ENCODE assay signal across 34 cellular contexts in the genomic region with DNA sequence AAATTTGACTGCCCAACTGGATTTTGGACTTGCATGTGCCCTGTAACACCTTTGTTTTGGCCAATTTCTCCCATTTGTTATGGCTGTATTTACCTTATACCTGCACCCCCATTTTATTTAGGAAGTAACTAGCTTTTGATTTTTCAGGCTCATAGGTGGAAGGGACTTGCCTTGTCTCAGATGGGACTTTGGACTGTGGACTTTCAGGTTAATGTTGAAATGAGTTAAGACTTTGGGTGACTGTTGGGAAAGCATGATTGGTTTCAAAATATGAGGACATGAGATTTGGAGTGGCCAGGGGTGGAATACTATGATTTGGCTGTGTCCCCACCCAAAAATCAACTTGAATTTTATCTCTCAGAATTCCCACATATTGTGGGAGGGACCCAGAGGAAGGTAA.
"Had no signal": no experiment of that assay in that cellular context is flagged by ENCODE, and none has a peak within 500 bp of the region (broad histone marks: within the 10 kb centered on the region; RNA-seq: fewer than 3 reads in every experiment).

No MANE protein-coding gene starts in this region.

- H3K27me3 ChIP-seq: MG63 had no signal

- DNase-seq: Karpas-422, Kasumi-1, MG63, MM.1S, MV-4-11, NCI-H1048, NCI-H1092, NCI-H1092 treated with DMSO at 0.1 percent for 48 hours, NCI-H1105, NCI-H1105 treated with DMSO at 0.1 percent for 48 hours, NCI-H1417, NCI-H1417 treated with DMSO at 0.1 percent for 48 hours, NCI-H1436, NCI-H1436 treated with DMSO at 0.1 percent for 48 hours, NCI-H146, NCI-H1694, NCI-H1694 treated with DMSO at 0.1 percent for 48 hours, NCI-H187, NCI-H187 treated with DMSO at 0.1 percent for 48 hours, NCI-H1930, NCI-H2029, NCI-H2029 treated with DMSO at 0.1 percent for 48 hours, NCI-H2081, NCI-H2081 treated with DMSO at 0.1 percent for 48 hours, NCI-H2107, NCI-H2171, NCI-H2171 treated with DMSO at 0.1 percent for 48 hours, NCI-H2227 treated with DMSO at 0.1 percent for 48 hours, NCI-H226, NCI-H345, NCI-H446, NCI-H446 treated with DMSO at 0.1 percent for 48 hours, NCI-H510A had no signal

- H3K9ac ChIP-seq: KMS-11 had no signal

- H3K4me3 ChIP-seq: MG63 had no signal

- H3K27ac ChIP-seq: KMS-11 had no signal

- H3K36me3 ChIP-seq: MG63 had no signal
